Comparison of ENCODE assay signal across 8 cellular contexts in the genomic region with DNA sequence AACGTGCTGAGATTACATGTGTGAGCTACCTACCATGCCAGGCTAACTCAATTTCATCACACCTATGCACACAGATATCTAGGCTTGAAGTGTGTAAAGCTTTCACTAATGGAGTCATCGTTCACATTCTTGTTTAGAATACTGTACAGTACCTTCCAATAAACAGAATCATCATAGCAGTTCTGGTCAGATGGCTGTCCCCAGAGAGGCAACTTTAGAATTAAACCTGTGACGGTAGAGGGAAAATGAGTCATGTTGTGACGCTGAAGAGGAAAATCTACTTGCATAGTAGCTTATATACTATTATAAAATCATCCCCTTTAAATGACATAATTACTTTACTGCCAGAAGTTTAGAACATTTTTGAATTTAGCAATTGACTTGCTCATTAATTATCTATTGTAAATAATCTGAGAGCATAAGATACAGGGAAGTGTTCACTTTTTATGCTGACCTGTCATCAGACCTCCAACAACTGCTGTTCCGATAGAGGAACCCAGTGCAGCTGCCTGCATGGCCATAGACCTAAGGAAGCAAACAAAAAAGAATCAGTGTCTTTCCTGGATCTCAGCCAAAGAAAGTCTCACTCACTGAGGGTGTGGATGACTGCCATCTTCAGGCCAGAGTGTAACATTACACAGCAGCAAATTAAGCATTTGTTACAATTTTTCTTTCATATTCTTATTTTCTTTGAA. TPM values are rescaled to one million over a fixed set of nuclear protein-coding genes. Genes with fewer than 3 reads are reported as not detected.
A peak's percentile ranks its signal among the peaks of the same experiment; 100 is the strongest.
DNase-seq lines count a peak whose midpoint lies in the region; ATAC-seq lines count a peak whose summit lies in the region.

No MANE protein-coding gene starts in this region.

- DNase-seq in activated CD8-positive, alpha-beta memory T cell treated with anti-CD3 and anti-CD28 coated beads, Interleukin-2, amount 10 ng/mL, durations not matched to agents 7 days and 5 days = no peak
- DNase-seq in activated CD8-positive, alpha-beta memory T cell treated with anti-CD3 and anti-CD28 coated beads, Interleukin-2, amount 50 U/mL, for 4 hours = no peak
- DNase-seq in HPDE6-E6E7 (ENCODE audit: extremely low spot score) = peak; percentile 64
- DNase-seq in NCI-H526 treated with DMSO at 0.1 percent for 48 hours (lab: John Stamatoyannopoulos, UW) = peak; percentile 46
- DNase-seq in amygdala (lab: John Stamatoyannopoulos, UW) = peak in 29 of 56 donors; percentile 1 to 54 (median 6)
- peak; percentile 5 to 71 for DNase-seq in hippocampal formation (lab: John Stamatoyannopoulos, UW)
- peak; percentile 23 for DNase-seq in stimulated activated CD8-positive, alpha-beta memory T cell treated with anti-CD3 and anti-CD28 coated beads, Interleukin-4, amount 100 ng/mL, for 48 hours

- no peaks in the 10 kb centered on the region for H3K4me1 Mint-ChIP-seq in activated CD8-positive, alpha-beta memory T cell treated with anti-CD3 and anti-CD28 coated beads, Interleukin-2, amount 10 ng/mL, durations not matched to agents 7 days and 5 days

- CTCF ChIA-PET in activated CD8-positive, alpha-beta memory T cell treated with anti-CD3 and anti-CD28 coated beads, Interleukin-2, amount 10 ng/mL, durations not matched to agents 7 days and 5 days (lab: Charles Lee) = interaction anchor here (0.7 to 2.2 kb wide), 7 partner anchors 9 to 196 kb away, joined by 3 to 13 read pairs (median 3); no protein-coding TSS in a partner anchor

- ATAC-seq in activated CD8-positive, alpha-beta memory T cell treated with anti-CD3 and anti-CD28 coated beads, Interleukin-2, amount 10 ng/mL, durations not matched to agents 7 days and 5 days = peak; percentile 53
- ATAC-seq in GM21526 (IDR thresholded peaks at IDR 0.05; ENCODE audit: low FRiP score, unreplicated experiment) = peak; percentile 99

- no peak overlapping the region for H3K4me3 Mint-ChIP-seq in activated CD8-positive, alpha-beta memory T cell treated with anti-CD3 and anti-CD28 coated beads, Interleukin-2, amount 10 ng/mL, durations not matched to agents 7 days and 5 days

- no peak overlapping the region for H3K27ac Mint-ChIP-seq in activated CD8-positive, alpha-beta memory T cell treated with anti-CD3 and anti-CD28 coated beads, Interleukin-2, amount 10 ng/mL, durations not matched to agents 7 days and 5 days

- no peaks in the 10 kb centered on the region for H3K36me3 Mint-ChIP-seq in activated CD8-positive, alpha-beta memory T cell treated with anti-CD3 and anti-CD28 coated beads, Interleukin-2, amount 10 ng/mL, durations not matched to agents 7 days and 5 days

- H3K9me3 Mint-ChIP-seq in activated CD8-positive, alpha-beta memory T cell treated with anti-CD3 and anti-CD28 coated beads, Interleukin-2, amount 10 ng/mL, durations not matched to agents 7 days and 5 days (ENCODE audit: low read depth) = no peaks in the 10 kb centered on the region

- peaks cover 4% of the 10 kb centered on the region for H3K27me3 Mint-ChIP-seq in activated CD8-positive, alpha-beta memory T cell treated with anti-CD3 and anti-CD28 coated beads, Interleukin-2, amount 10 ng/mL, durations not matched to agents 7 days and 5 days

RNA-seq across cellular contexts. Expression of a gene that starts 29.8 kb away (rescaled TPM):
- not detected for total RNA-seq in activated CD8-positive, alpha-beta memory T cell treated with anti-CD3 and anti-CD28 coated beads, Interleukin-2, amount 10 ng/mL, durations not matched to agents 7 days and 5 days

RNA-seq across cellular contexts. Expression of a gene that starts 56.4 kb away (rescaled TPM):
- not detected for total RNA-seq in activated CD8-positive, alpha-beta memory T cell treated with anti-CD3 and anti-CD28 coated beads, Interleukin-2, amount 10 ng/mL, durations not matched to agents 7 days and 5 days

Comparison
In these comparisons a context has a peak if more than half of its experiments do, and no peak if none do; other contexts are left out.
1. DNase-seq: peak in HPDE6-E6E7 (single experiment), NCI-H526 treated with DMSO at 0.1 percent for 48 hours (single experiment), amygdala (29 of 56), hippocampal formation (2 of 2) and stimulated activated CD8-positive, alpha-beta memory T cell treated with anti-CD3 and anti-CD28 coated beads, Interleukin-4, amount 100 ng/mL, for 48 hours (single experiment); none in activated CD8-positive, alpha-beta memory T cell treated with anti-CD3 and anti-CD28 coated beads, Interleukin-2, amount 10 ng/mL, durations not matched to agents 7 days and 5 days (single experiment) and activated CD8-positive, alpha-beta memory T cell treated with anti-CD3 and anti-CD28 coated beads, Interleukin-2, amount 50 U/mL, for 4 hours (single experiment).